ENCODE assay signal across 16 cellular contexts in the genomic region with DNA sequence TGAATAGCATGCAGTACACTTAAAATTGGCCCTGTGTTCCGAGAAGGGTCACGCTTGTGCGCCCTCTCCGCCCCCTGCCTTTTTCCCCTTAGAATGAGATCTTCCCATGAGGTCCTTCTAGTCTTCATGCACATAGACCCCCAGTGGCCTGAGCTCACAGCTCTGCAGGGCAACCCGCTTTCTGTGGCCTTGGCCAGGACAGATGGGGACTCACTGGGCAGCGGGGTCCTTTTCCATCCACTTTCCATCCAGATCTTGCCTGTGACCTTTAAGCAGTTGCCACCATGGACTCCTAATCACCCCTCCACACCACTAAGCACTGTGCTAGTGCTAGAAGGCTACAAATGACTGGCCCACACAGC.
DNase-seq lines count a peak whose midpoint lies in the region; ATAC-seq and TF ChIP-seq lines count a peak whose summit lies in the region.
"Had no signal": no experiment of that assay in that cellular context is flagged by ENCODE, and none has a peak within 500 bp of the region (broad histone marks: within the 10 kb centered on the region; RNA-seq: fewer than 3 reads in every experiment).

No MANE protein-coding gene starts in this region.

- no peaks in the 10 kb centered on the region for H3K27me3 ChIP-seq in thoracic aorta (replicated peaks; ENCODE audit: insufficient read depth)

- CTCF ChIA-PET in activated B cell treated with CpG ODN at 0.5 μM for 24 hours (lab: Charles Lee): no interaction called here

- H3K4me3 ChIP-seq in thoracic aorta: no peak overlapping the region

- H3K4me1 ChIP-seq in thoracic aorta (ENCODE audit: control insufficient read depth in 1 of 2, low read depth in 2 of 2): no peaks in the 10 kb centered on the region

- H3K4me3 Mint-ChIP-seq in activated B cell treated with CpG ODN at 0.5 μM for 24 hours: no peak overlapping the region
- no peak overlapping the region for H3K4me3 Mint-ChIP-seq in neural crest cell
- H3K4me3 Mint-ChIP-seq: CD14-positive monocyte; CD8-positive, alpha-beta T cell had no signal

- no peak for ATAC-seq in activated CD4-positive, CD25-positive, alpha-beta regulatory T cell treated with anti-CD3 and anti-CD28 coated beads, Interleukin-2, amount 50 U/mL, for 24 hours
- ATAC-seq in activated B cell treated with CpG ODN at 0.5 μM for 24 hours (ENCODE audit: low read depth) (no peak), thoracic aorta (ENCODE audit: insufficient number of reproducible peaks, low FRiP score, low read depth) (peak; percentile 10)
- ATAC-seq: CD8-positive, alpha-beta T cell had no signal

- H3K4me1 Mint-ChIP-seq in activated B cell treated with CpG ODN at 0.5 μM for 24 hours: peaks cover 2% of the 10 kb centered on the region
- peaks cover 18% of the 10 kb centered on the region for H3K4me1 Mint-ChIP-seq in neural crest cell

- POLR2A ChIA-PET in activated B cell treated with CpG ODN at 0.5 μM for 24 hours (lab: Charles Lee): no interaction called here

- H3K36me3 Mint-ChIP-seq in activated B cell treated with CpG ODN at 0.5 μM for 24 hours (ENCODE audit: low read depth): no peaks in the 10 kb centered on the region
- H3K36me3 Mint-ChIP-seq in neural crest cell (ENCODE audit: low read depth): no peaks in the 10 kb centered on the region

- TF ChIP-seq CTCF in activated B cell treated with CpG ODN at 0.5 μM for 24 hours (IDR thresholded peaks at IDR 0.05) (no peak), neural crest cell (conservative IDR thresholded peaks at IDR 0.05) (no peak), thoracic aorta (IDR thresholded peaks at IDR 0.05) (no peak)

- no peak overlapping the region for H3K27ac ChIP-seq in thoracic aorta
- H3K27ac ChIP-seq: 22Rv1, HL-60 had no signal

- H3K9me3 Mint-ChIP-seq in activated B cell treated with CpG ODN at 0.5 μM for 24 hours: no peaks in the 10 kb centered on the region
- no peaks in the 10 kb centered on the region for H3K9me3 Mint-ChIP-seq in neural crest cell
- H3K9me3 Mint-ChIP-seq: CD14-positive monocyte; CD8-positive, alpha-beta T cell had no signal

- peak; percentile 28 for DNase-seq in activated CD4-positive, CD25-positive, alpha-beta regulatory T cell treated with anti-CD3 and anti-CD28 coated beads, Interleukin-2, amount 50 U/mL, for 72 hours
- DNase-seq in activated B cell treated with CpG ODN at 0.5 μM for 24 hours (peak; percentile 3), neural crest cell (ENCODE audit: low read depth, low spot score) (no peak), thoracic aorta (ENCODE audit: low spot score) (no peak), globus pallidus (ENCODE audit: low spot score) (no peak), dedifferentiated amniotic fluid mesenchymal stem cell (ENCODE audit: extremely low spot score) (no peak)
- DNase-seq: CD8-positive, alpha-beta T cell; COR-L47; DMS153; DMS79 treated with DMSO at 0.1 percent for 48 hours; GDM1; HCEC 1CT had no signal

- H3K36me3 ChIP-seq in thoracic aorta: no peaks in the 10 kb centered on the region

- peak overlapping the region; percentile 18 for H3K27ac Mint-ChIP-seq in activated B cell treated with CpG ODN at 0.5 μM for 24 hours
- peak overlapping the region; percentile 19 for H3K27ac Mint-ChIP-seq in neural crest cell (ENCODE audit: unreplicated experiment)
- H3K27ac Mint-ChIP-seq: CD14-positive monocyte; CD8-positive, alpha-beta T cell had no signal

- H3K27me3 Mint-ChIP-seq in activated B cell treated with CpG ODN at 0.5 μM for 24 hours (peaks cover 16% of the 10 kb centered on the region), neural crest cell (ENCODE audit: low read depth) (no peaks in the 10 kb centered on the region)

- intact Hi-C loops in activated B cell treated with CpG ODN at 0.5 μM for 24 hours (cut with micrococcal nuclease): no loop called here

- no peaks in the 10 kb centered on the region for H3K9me3 ChIP-seq in thoracic aorta

Comparison
In these comparisons a context has a peak if more than half of its experiments do, and no peak if none do; other contexts are left out.
1. DNase-seq: peak in activated CD4-positive, CD25-positive, alpha-beta regulatory T cell treated with anti-CD3 and anti-CD28 coated beads, Interleukin-2, amount 50 U/mL, for 72 hours (single experiment) and activated B cell treated with CpG ODN at 0.5 μM for 24 hours (single experiment); none in neural crest cell (single experiment), thoracic aorta (single experiment), globus pallidus (single experiment) and dedifferentiated amniotic fluid mesenchymal stem cell (single experiment).